In the genomic region with DNA sequence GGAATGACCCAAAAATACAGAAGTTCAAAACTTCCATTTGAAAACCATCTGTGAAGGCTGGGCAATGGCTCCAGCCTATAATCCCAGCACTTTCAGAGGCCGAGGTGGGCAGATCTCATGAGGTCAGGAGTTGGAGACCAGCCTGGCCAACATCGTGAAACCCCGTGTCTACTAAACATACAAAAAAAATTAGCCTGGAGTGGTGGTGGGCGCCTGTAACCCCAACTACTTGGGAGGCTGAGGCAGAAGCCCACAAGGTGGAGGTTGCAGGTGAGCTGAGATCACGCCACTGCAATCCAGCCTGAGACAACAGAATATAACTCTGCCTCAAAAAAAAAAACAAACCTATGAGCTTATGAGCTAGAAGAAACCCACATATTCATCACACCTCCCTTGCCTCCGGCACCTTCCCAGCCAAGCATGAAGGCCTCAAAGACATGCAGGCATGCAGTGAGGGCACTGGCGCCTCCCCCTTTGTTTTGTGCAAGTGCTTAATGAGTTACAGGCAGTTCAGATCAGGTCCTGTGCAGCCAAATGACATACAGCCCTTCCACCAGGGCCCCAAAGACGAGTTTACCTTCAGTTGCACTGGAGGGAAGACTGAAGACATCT, we compare ENCODE assay signal across 10 cellular contexts. TPM values are rescaled to one million over a fixed set of nuclear protein-coding genes. Genes with fewer than 3 reads are reported as not detected.
DNase-seq lines count a peak whose midpoint lies in the region; ATAC-seq and TF ChIP-seq lines count a peak whose summit lies in the region.
"Had no signal": no experiment of that assay in that cellular context is flagged by ENCODE, and none has a peak within 500 bp of the region (broad histone marks: within the 10 kb centered on the region; RNA-seq: fewer than 3 reads in every experiment).

No MANE protein-coding gene starts in this region.

- TF ChIP-seq POLR2A in HCT116 (IDR thresholded peaks at IDR 0.05; ENCODE audit: borderline replicate concordance, extremely low read depth, insufficient read depth, insufficient read length) = no peak

- no peak overlapping the region for H2AFZ ChIP-seq in HCT116 (ENCODE audit: low read depth, low read length, poor library complexity, severe bottlenecking)

- POLR2A ChIA-PET in Caco-2 (lab: Charles Lee) = interaction anchor here (1.0 to 5.6 kb wide), 2 partner anchors 10 to 54 kb away, joined by 3 to 42 read pairs; a partner anchor contains a TSS
- POLR2A ChIA-PET in HCT116 (lab: Charles Lee) = interaction anchor here (0.6 to 6.0 kb wide), 3 partner anchors 9 to 20 kb away, joined by 4 to 63 read pairs (median 5); a partner anchor contains a TSS
- POLR2A ChIA-PET in naive thymus-derived CD4-positive, alpha-beta T cell (lab: Charles Lee) = interaction anchor here (1.0 to 6.2 kb wide), 4 partner anchors 9 to 86 kb away, joined by 3 to 111 read pairs (median 4); a partner anchor contains a TSS

- RAD21 ChIA-PET in HCT116 (lab: Charles Lee; ENCODE audit: low non-redundant PET in 1 of 2, low total read pairs in 2 of 2, uncharacterized antibody in 2 of 2, unreplicated experiment in 2 of 2) = no interaction called here

- CTCF ChIA-PET in Caco-2 (lab: Charles Lee) (no interaction called here), HCT116 (lab: Charles Lee) (interaction anchor here (0.6 to 1.1 kb wide), 2 partner anchors 10 to 46 kb away, joined by 4 read pairs; a partner anchor contains a TSS)
- CTCF ChIA-PET in naive thymus-derived CD4-positive, alpha-beta T cell (lab: Charles Lee) = interaction anchor here (0.7 kb wide), 1 partner anchor 8 kb away, joined by 3 read pairs; no protein-coding TSS in a partner anchor

- H3K4me3 ChIP-seq in Caco-2 (ENCODE audit: low read depth, low read length) (no peak overlapping the region), HCT116 (replicated peaks in 1 of 2; ENCODE audit: low read depth in 1 of 2, low read length in 2 of 2) (no peak overlapping the region), heart right ventricle (no peak overlapping the region)
- H3K4me3 ChIP-seq in naive thymus-derived CD4-positive, alpha-beta T cell (ENCODE audit: low read length) = no peak overlapping the region
- H3K4me3 ChIP-seq: colonic mucosa had no signal

- peaks cover 57% of the 10 kb centered on the region for H3K4me1 Mint-ChIP-seq in Caco-2 (ENCODE audit: low read depth, unreplicated experiment)
- H3K4me1 Mint-ChIP-seq in activated naive CD8-positive, alpha-beta T cell treated with anti-CD3 and anti-CD28 coated beads for 36 hours = peaks cover 49% of the 10 kb centered on the region
- peaks cover 58 to 83% (median 76%) of the 10 kb centered on the region in 7 donors for H3K4me1 Mint-ChIP-seq in naive thymus-derived CD4-positive, alpha-beta T cell

- no peaks in the 10 kb centered on the region for H3K9me3 ChIP-seq in Caco-2
- H3K9me3 ChIP-seq in HCT116 (ENCODE audit: control insufficient read depth in 1 of 2, insufficient read depth in 1 of 2, low read depth in 1 of 2, low read length in 2 of 2) = no peaks in the 10 kb centered on the region
- H3K9me3 ChIP-seq in naive thymus-derived CD4-positive, alpha-beta T cell (ENCODE audit: control insufficient read depth in 2 of 3, low read length in 3 of 3) = no peaks in the 10 kb centered on the region
- H3K9me3 ChIP-seq in heart right ventricle = no peaks in the 10 kb centered on the region
- H3K9me3 ChIP-seq: colonic mucosa had no signal

- H3K36me3 Mint-ChIP-seq in Caco-2 (ENCODE audit: insufficient read depth, unreplicated experiment) = peaks cover 100% of the 10 kb centered on the region
- H3K36me3 Mint-ChIP-seq in activated naive CD8-positive, alpha-beta T cell treated with anti-CD3 and anti-CD28 coated beads for 36 hours = peaks cover 60% of the 10 kb centered on the region
- H3K36me3 Mint-ChIP-seq in naive thymus-derived CD4-positive, alpha-beta T cell = peaks cover 41 to 74% (median 57%) of the 10 kb centered on the region in 5 donors

- H3K4me1 ChIP-seq in Caco-2 = peaks cover 2% of the 10 kb centered on the region
- no peaks in the 10 kb centered on the region for H3K4me1 ChIP-seq in HCT116 (ENCODE audit: control insufficient read depth in 1 of 2, insufficient read depth in 2 of 2, low read length in 2 of 2)
- peaks cover 27 to 34% of the 10 kb centered on the region in 2 donors for H3K4me1 ChIP-seq in naive thymus-derived CD4-positive, alpha-beta T cell (ENCODE audit: control insufficient read depth in 2 of 2, insufficient read depth in 2 of 2, low read length in 2 of 2)
- peaks cover 4 to 68% (median 44%) of the 10 kb centered on the region in 9 donors for H3K4me1 ChIP-seq in heart right ventricle
- H3K4me1 ChIP-seq: colonic mucosa had no signal

- no peaks in the 10 kb centered on the region for H3K9me2 ChIP-seq in HCT116 (ENCODE audit: insufficient read depth)

- in situ Hi-C loops in GM13976 (cut with MboI; ENCODE audit: low sequenced_read_pairs, unreplicated experiment) = no loop called here

- no peak for TF ChIP-seq CTCF in Caco-2 (IDR thresholded peaks at IDR 0.05; ENCODE audit: insufficient read depth in 1 of 2, low read depth in 1 of 2, low read length in 1 of 2, severe bottlenecking in 1 of 2, unreplicated experiment in 1 of 2)
- TF ChIP-seq CTCF in HCT116 (IDR thresholded peaks at IDR 0.05 in 2 of 3, conservative IDR thresholded peaks at IDR 0.05 in 1 of 3; ENCODE audit: borderline replicate concordance in 1 of 3, insufficient read depth in 1 of 3, low read depth in 2 of 3, low read length in 2 of 3) = no peak
- TF ChIP-seq CTCF in GM13976 (IDR thresholded peaks at IDR 0.05; ENCODE audit: borderline replicate concordance, control extremely low read depth, extremely low read depth, insufficient read depth, missing control alignments) = no peak
- no peak for TF ChIP-seq CTCF in heart right ventricle (IDR thresholded peaks at IDR 0.05)

- BruUV-seq in Caco-2 (replicated peaks; lab: Mats Ljungman, UMichigan) (no TSS peak), HCT116 (replicated peaks; lab: Mats Ljungman, UMichigan) (no TSS peak)

- no peak overlapping the region for H3K9ac ChIP-seq in HCT116 (ENCODE audit: low read length)

- peaks cover 53% of the 10 kb centered on the region for H3K79me2 ChIP-seq in HCT116 (ENCODE audit: insufficient read depth, low read length)

- H3K27ac ChIP-seq in HCT116 (ENCODE audit: low read depth, low read length) (no peak overlapping the region), heart right ventricle (no peak overlapping the region)
- no peak overlapping the region for H3K27ac ChIP-seq in naive thymus-derived CD4-positive, alpha-beta T cell (ENCODE audit: low read depth, low read length)
- H3K27ac ChIP-seq: colonic mucosa had no signal

- intact Hi-C loops in Caco-2 (cut with micrococcal nuclease; ENCODE audit: unreplicated experiment) = no loop called here
- intact Hi-C loops in HCT116 (cut with micrococcal nuclease) = no loop called here
- intact Hi-C loops in naive thymus-derived CD4-positive, alpha-beta T cell (cut with micrococcal nuclease) = loop anchor here (1.0 kb wide), 1 partner anchor 8 kb away; no protein-coding TSS in a partner anchor
- intact Hi-C loops in heart right ventricle (cut with DNase I) = no loop called here

- no peaks in the 10 kb centered on the region for H3K9me3 Mint-ChIP-seq in Caco-2 (ENCODE audit: unreplicated experiment)
- no peaks in the 10 kb centered on the region for H3K9me3 Mint-ChIP-seq in activated naive CD8-positive, alpha-beta T cell treated with anti-CD3 and anti-CD28 coated beads for 36 hours
- peaks cover 0 to 7% (median 0%) of the 10 kb centered on the region in 11 donors for H3K9me3 Mint-ChIP-seq in naive thymus-derived CD4-positive, alpha-beta T cell

- peak overlapping the region; percentile 49 for H3K27ac Mint-ChIP-seq in Caco-2 (ENCODE audit: unreplicated experiment)
- H3K27ac Mint-ChIP-seq in activated naive CD8-positive, alpha-beta T cell treated with anti-CD3 and anti-CD28 coated beads for 36 hours = peak overlapping the region; percentile 76
- H3K27ac Mint-ChIP-seq in naive thymus-derived CD4-positive, alpha-beta T cell = peak overlapping the region in 8 of 9 donors; percentile 42 to 86 (median 72)

- TF ChIP-seq RAD21 in HCT116 (IDR thresholded peaks at IDR 0.05; ENCODE audit: low read depth) = no peak

- H3K27me3 Mint-ChIP-seq in Caco-2 (ENCODE audit: insufficient read depth, unreplicated experiment) = no peaks in the 10 kb centered on the region
- H3K27me3 Mint-ChIP-seq in activated naive CD8-positive, alpha-beta T cell treated with anti-CD3 and anti-CD28 coated beads for 36 hours = peaks cover 6% of the 10 kb centered on the region
- no peaks in the 10 kb centered on the region for H3K27me3 Mint-ChIP-seq in naive thymus-derived CD4-positive, alpha-beta T cell

- ATAC-seq in HCT116 (no peak), heart right ventricle (no peak)
- peak; percentile 19 for ATAC-seq in naive thymus-derived CD4-positive, alpha-beta T cell

- H3K36me3 ChIP-seq in Caco-2 (ENCODE audit: control insufficient read depth, insufficient read depth, low read length) (peaks cover 19% of the 10 kb centered on the region), HCT116 (ENCODE audit: control insufficient read depth in 1 of 2, insufficient read depth in 2 of 2, low read length in 2 of 2) (peaks cover 52 to 88% of the 10 kb centered on the region in 2 experiments), heart right ventricle (peaks cover 0 to 100% (median 93%) of the 10 kb centered on the region in 9 donors)
- peaks cover 59 to 93% (median 75%) of the 10 kb centered on the region in 3 experiments for H3K36me3 ChIP-seq in naive thymus-derived CD4-positive, alpha-beta T cell (ENCODE audit: control insufficient read depth in 2 of 3, insufficient read depth in 3 of 3, low read length in 3 of 3)

- 80 to 85% methylated on average over 8 of the region's 8 CpGs for WGBS in heart right ventricle, 2 donors

- DNase-seq in Caco-2 (peak in 1 of 2 experiments; percentile 39), HCT116 (ENCODE audit: low read depth, low spot score) (no peak), GM13976 (ENCODE audit: low spot score) (no peak), occipital lobe (lab: John Stamatoyannopoulos, UW) (no peak), heart right ventricle (no peak)
- no peak for DNase-seq in activated naive CD8-positive, alpha-beta T cell treated with anti-CD3 and anti-CD28 coated beads for 36 hours
- peak in 1 of 9 donors; percentile 21 for DNase-seq in naive thymus-derived CD4-positive, alpha-beta T cell
- no peak for DNase-seq in activated CD4-positive, CD25-positive, alpha-beta regulatory T cell (lab: John Stamatoyannopoulos, UW)
- DNase-seq: colonic mucosa, Right ventricle myocardium superior had no signal

- H3K27me3 ChIP-seq in Caco-2 (replicated peaks; ENCODE audit: control insufficient read depth, insufficient read depth, low read length) (no peaks in the 10 kb centered on the region), HCT116 (ENCODE audit: insufficient read depth, low read length) (no peaks in the 10 kb centered on the region), heart right ventricle (no peaks in the 10 kb centered on the region)
- no peaks in the 10 kb centered on the region for H3K27me3 ChIP-seq in naive thymus-derived CD4-positive, alpha-beta T cell (ENCODE audit: control insufficient read depth in 2 of 2, insufficient read depth in 2 of 2, low read length in 2 of 2)
- H3K27me3 ChIP-seq: colonic mucosa had no signal

- no peak overlapping the region for H3K4me2 ChIP-seq in HCT116 (ENCODE audit: low read length)

- H4K20me1 ChIP-seq in HCT116 (ENCODE audit: insufficient read depth) = peaks cover 61% of the 10 kb centered on the region

- peak overlapping the region; percentile 32 for H3K4me3 Mint-ChIP-seq in Caco-2 (ENCODE audit: unreplicated experiment)
- H3K4me3 Mint-ChIP-seq in activated naive CD8-positive, alpha-beta T cell treated with anti-CD3 and anti-CD28 coated beads for 36 hours = peak overlapping the region; percentile 44
- peak overlapping the region in 6 of 10 donors; percentile 8 to 45 (median 26) for H3K4me3 Mint-ChIP-seq in naive thymus-derived CD4-positive, alpha-beta T cell

RNA-seq across cellular contexts. Expression of a gene that starts 9.9 kb away (rescaled TPM):
- 914 and 940 TPM in 2 replicates for total RNA-seq in Caco-2 (2022)
- total RNA-seq in HCT116 (2021; ENCODE audit: unreplicated experiment) = 788 TPM
- polyA plus RNA-seq in HCT116 (2012) = 320 and 338 TPM in 2 replicates
- total RNA-seq in activated naive CD8-positive, alpha-beta T cell treated with anti-CD3 and anti-CD28 coated beads for 36 hours = 100 to 1,000 TPM; 840 to 912 TPM
- 1,000 to 10,000 TPM; 1,010 to 2,239 (median 1,692) TPM for total RNA-seq in naive thymus-derived CD4-positive, alpha-beta T cell
- 100 to 1,000 TPM; 120 to 141 TPM for polyA plus RNA-seq in naive thymus-derived CD4-positive, alpha-beta T cell
- 755 TPM for total RNA-seq in occipital lobe
- 100 to 1,000 TPM; 147 to 227 (median 168) TPM for total RNA-seq in heart right ventricle
- 100 to 1,000 TPM; 114 to 217 TPM for polyA plus RNA-seq in heart right ventricle

Comparison
In these comparisons a context has a peak if more than half of its experiments do, and no peak if none do; other contexts are left out.
1. intact Hi-C loops: an anchor here in naive thymus-derived CD4-positive, alpha-beta T cell (1.0 kb wide); none called in Caco-2, HCT116 and heart right ventricle.